ENCODE assay signal across 24 cellular contexts in genomic region chr4:183177001-183177400, GRCh38.
DNase-seq lines count a peak whose midpoint lies in the region; ATAC-seq, FAIRE-seq and TF ChIP-seq lines count a peak whose summit lies in the region.
"Had no signal": no experiment of that assay in that cellular context is flagged by ENCODE, and none has a peak within 500 bp of the region (broad histone marks: within the 10 kb centered on the region; RNA-seq: fewer than 3 reads in every experiment).

No MANE protein-coding gene starts in this region.

- CTCF ChIA-PET in H1 (lab: Charles Lee; ENCODE audit: partially characterized antibody), result interaction anchor here (0.6 to 2.1 kb wide), 7 partner anchors 8 to 990 kb away, joined by 3 to 6 read pairs (median 3); no protein-coding TSS in a partner anchor

- H3K23ac ChIP-seq in H1 (ENCODE audit: insufficient read length) (no peak overlapping the region), trophoblast cell (ENCODE audit: low read length) (no peak overlapping the region)

- peaks cover 0 to 4% of the 10 kb centered on the region in 2 experiments for H4K20me1 ChIP-seq in H1 (replicated peaks in 1 of 2; ENCODE audit: control insufficient read depth in 1 of 2, insufficient read depth in 2 of 2, low read length in 2 of 2)

- no peak overlapping the region for H4K12ac ChIP-seq in trophoblast cell (ENCODE audit: low read depth, low read length)

- no peak overlapping the region for H4K5ac ChIP-seq in H1 (ENCODE audit: insufficient read length, low read depth, low read length)

- peaks cover 4 to 97% of the 10 kb centered on the region in 2 experiments; a peak in 3 of 4 replicates for H3K79me2 ChIP-seq in H1 (ENCODE audit: control insufficient read depth in 1 of 2, insufficient read depth in 2 of 2, low read length in 2 of 2)
- no peaks in the 10 kb centered on the region for H3K79me2 ChIP-seq in trophoblast cell (ENCODE audit: control insufficient read depth, insufficient read depth, low read length, poor library complexity)

- H3K4me3 ChIP-seq in H1 (ENCODE audit: extremely low read depth in 1 of 4, insufficient read depth in 2 of 4, low read depth in 3 of 4, low read length in 4 of 4) (no peak overlapping the region), trophoblast cell (ENCODE audit: low read depth, low read length) (no peak overlapping the region)
- H3K4me3 ChIP-seq: BLaER1 treated with 17β-estradiol and CSF1 and Interleukin-3, amounts not matched to agents 10 nM and 100 nM; GM23338; Peyer's patch; SJSA1 had no signal

- no peak overlapping the region for H2BK20ac ChIP-seq in H1 (ENCODE audit: low read length)

- intact Hi-C loops in left cardiac atrium (cut with DNase I), result no loop called here

- TF ChIP-seq POLR2A in H1 (IDR thresholded peaks at IDR 0.05; ENCODE audit: control extremely low read depth in 1 of 2, low read depth in 2 of 2, low read length in 2 of 2), result no peak

- H2AK5ac ChIP-seq in H1 (ENCODE audit: low read depth, low read length), result no peak overlapping the region
- H2AK5ac ChIP-seq in trophoblast cell (ENCODE audit: low read length), result no peak overlapping the region

- DNase-seq in ELR (ENCODE audit: low read depth) (peak; percentile 49), LHCN-M2 (ENCODE audit: low read depth) (peak; percentile 58), H1 (ENCODE audit: low read depth in 1 of 2, low spot score in 2 of 2) (no peak), trophoblast cell (no peak), left cardiac atrium (no peak)
- DNase-seq: ACHN; CD4-positive, alpha-beta memory T cell; DND-41; HFFc6; KG1; NCI-H1105; NCI-H2029 treated with DMSO at 0.1 percent for 48 hours; NCI-H226; NCI-H510A treated with DMSO at 0.1 percent for 48 hours; NCI-H748 treated with DMSO at 0.1 percent for 48 hours; Peyer's patch had no signal

- H4K8ac ChIP-seq in H1 (ENCODE audit: extremely low read depth, insufficient read depth, low read length), result no peak overlapping the region
- no peak overlapping the region for H4K8ac ChIP-seq in trophoblast cell (ENCODE audit: low read depth, low read length)

- no peak for ATAC-seq in left cardiac atrium
- ATAC-seq in GM18867 (IDR thresholded peaks at IDR 0.05; ENCODE audit: unreplicated experiment), result no peak
- no peak for ATAC-seq in GM18873 (IDR thresholded peaks at IDR 0.05; ENCODE audit: low FRiP score, unreplicated experiment)
- ATAC-seq: GM23338, Right ventricle myocardium inferior had no signal

- POLR2A ChIA-PET in H1 (lab: Charles Lee; ENCODE audit: partially characterized antibody), result interaction anchor here (0.6 to 6.4 kb wide), 8 partner anchors 10 to 390 kb away, joined by 3 to 38 read pairs (median 4); partner anchors contain the start of gene WWC2

- H3K9ac ChIP-seq in H1 (replicated peaks in 1 of 4; ENCODE audit: extremely low read depth in 1 of 4, low read depth in 3 of 4, low read length in 3 of 4), result no peak overlapping the region
- no peak overlapping the region for H3K9ac ChIP-seq in trophoblast cell (ENCODE audit: low read length)
- H3K9ac ChIP-seq: BLaER1 treated with 17β-estradiol and CSF1 and Interleukin-3, amounts not matched to agents 10 nM and 100 nM had no signal

- H3K36me3 ChIP-seq in H1 (ENCODE audit: control insufficient read depth in 2 of 4, insufficient read depth in 4 of 4, low read length in 3 of 4), result no peaks in the 10 kb centered on the region
- H3K36me3 ChIP-seq in trophoblast cell (ENCODE audit: control insufficient read depth in 1 of 2, insufficient read depth in 2 of 2, low read length in 2 of 2), result no peaks in the 10 kb centered on the region
- H3K36me3 ChIP-seq: BLaER1 treated with 17β-estradiol and CSF1 and Interleukin-3, amounts not matched to agents 10 nM and 100 nM; Peyer's patch had no signal

- H3K4me2 ChIP-seq in H1 (ENCODE audit: insufficient read depth in 1 of 2, low read depth in 2 of 2, low read length in 2 of 2) (no peak overlapping the region), trophoblast cell (ENCODE audit: low read length) (no peak overlapping the region)
- H3K4me2 ChIP-seq: BLaER1 treated with 17β-estradiol and CSF1 and Interleukin-3, amounts not matched to agents 10 nM and 100 nM; GM23338 had no signal

- TF ChIP-seq EP300 in H1 (IDR thresholded peaks at IDR 0.05; ENCODE audit: borderline replicate concordance in 1 of 2, low read depth in 2 of 2, low read length in 2 of 2), result no peak

- H2BK120ac ChIP-seq in H1 (replicated peaks; ENCODE audit: low read depth, low read length) (no peak overlapping the region), trophoblast cell (ENCODE audit: insufficient read depth, low read length, poor library complexity) (no peak overlapping the region)

- H3K23me2 ChIP-seq in H1 (ENCODE audit: low read depth, low read length), result no peaks in the 10 kb centered on the region

- H4K91ac ChIP-seq in H1 (replicated peaks; ENCODE audit: insufficient read length, low read length), result no peak overlapping the region
- H4K91ac ChIP-seq in trophoblast cell (ENCODE audit: low read depth, low read length), result no peak overlapping the region

- WGBS in H1 (ENCODE audit: extremely low coverage in 1 of 2, insufficient coverage in 1 of 2, insufficient read length in 1 of 2, insufficient replicate concordance in 2 of 2, low coverage in 1 of 2, low lambda C conversion rate in 2 of 2, missing lambda C conversion rate in 1 of 2), 2 experiments, result 86% methylated on average over 2 of the region's 2 CpGs; no CpG with 5 or more reads in 1 of the 2 experiments
- WGBS in trophoblast cell (ENCODE audit: extremely low coverage, insufficient coverage, insufficient read length), result no CpG with 5 or more reads among the region's 2 CpGs

- H3K4ac ChIP-seq in H1 (replicated peaks; ENCODE audit: insufficient read length, low read depth, low read length), result no peak overlapping the region
- H3K4ac ChIP-seq in trophoblast cell (ENCODE audit: low read depth, low read length), result peak overlapping the region; percentile 34

- H3K79me1 ChIP-seq in H1 (ENCODE audit: low read depth, low read length) (peaks cover 4% of the 10 kb centered on the region; the same call in 1 of the 2 replicates), trophoblast cell (ENCODE audit: low read length) (no peaks in the 10 kb centered on the region)

- H3K27me3 ChIP-seq in H1 (replicated peaks in 1 of 4; ENCODE audit: control insufficient read depth in 3 of 4, extremely low read depth in 1 of 4, insufficient read depth in 3 of 4, low read length in 3 of 4) (no peaks in the 10 kb centered on the region), trophoblast cell (ENCODE audit: insufficient read depth, low read length) (no peaks in the 10 kb centered on the region)
- H3K27me3 ChIP-seq: BLaER1 treated with 17β-estradiol and CSF1 and Interleukin-3, amounts not matched to agents 10 nM and 100 nM; Peyer's patch; SJSA1 had no signal

- TF ChIP-seq CTCF in H1 (IDR thresholded peaks at IDR 0.05; ENCODE audit: control extremely low read depth in 1 of 3, insufficient read depth in 1 of 3, low read depth in 1 of 3, low read length in 3 of 3), result no peak

- no peak for FAIRE-seq in H1 (lab: Jason Lieb, UNC)
- FAIRE-seq: GM12891 had no signal

- 0 out of 2 replicates have a peak overlapping the region, but pooled peaks have one; percentile 36 for H2BK15ac ChIP-seq in H1 (ENCODE audit: low read length)

- H3K14ac ChIP-seq in H1 (ENCODE audit: insufficient read length) (no peak overlapping the region), trophoblast cell (ENCODE audit: low read length) (no peak overlapping the region)

- H2BK12ac ChIP-seq in H1 (ENCODE audit: low read depth, low read length) (no peak overlapping the region), trophoblast cell (ENCODE audit: low read length) (no peak overlapping the region)

- H3K56ac ChIP-seq in H1 (replicated peaks; ENCODE audit: insufficient read length, low read depth, low read length), result no peak overlapping the region

- H2AFZ ChIP-seq in H1 (ENCODE audit: low read length) (no peak overlapping the region), trophoblast cell (ENCODE audit: insufficient read depth, low read length, poor library complexity) (no peak overlapping the region)
- H2AFZ ChIP-seq: GM23338 had no signal

- H2BK5ac ChIP-seq in H1 (ENCODE audit: low read depth, low read length), result no peak overlapping the region
- H2BK5ac ChIP-seq in trophoblast cell (ENCODE audit: low read depth, low read length, poor library complexity), result no peak overlapping the region

- no peak overlapping the region for H3K27ac ChIP-seq in H1 (ENCODE audit: low read depth, low read length)
- no peak overlapping the region for H3K27ac ChIP-seq in trophoblast cell (ENCODE audit: low read depth, low read length)
- H3K27ac ChIP-seq: BLaER1 treated with 17β-estradiol and CSF1 and Interleukin-3, amounts not matched to agents 10 nM and 100 nM; HL-60; Peyer's patch; SJSA1 had no signal

- H3K9me3 ChIP-seq in H1 (ENCODE audit: insufficient read depth in 2 of 2, low read depth in 1 of 2, low read length in 1 of 2) (no peaks in the 10 kb centered on the region), trophoblast cell (ENCODE audit: insufficient read depth, low read depth, low read length) (no peaks in the 10 kb centered on the region)
- H3K9me3 ChIP-seq: BLaER1 treated with 17β-estradiol and CSF1 and Interleukin-3, amounts not matched to agents 10 nM and 100 nM; Peyer's patch; SJSA1 had no signal

- no peak for TF ChIP-seq RAD21 in H1 (IDR thresholded peaks at IDR 0.05 in 1 of 2, conservative IDR thresholded peaks at IDR 0.05 in 1 of 2; ENCODE audit: low read depth in 2 of 2, low read length in 2 of 2)

- H3K18ac ChIP-seq in H1 (ENCODE audit: extremely low read depth, low read length) (no peak overlapping the region), trophoblast cell (ENCODE audit: low read length) (no peak overlapping the region)

- H3K4me1 ChIP-seq in H1 (replicated peaks in 1 of 4; ENCODE audit: control insufficient read depth in 3 of 4, insufficient read depth in 4 of 4, low read length in 3 of 4) (peaks cover 6 to 33% (median 27%) of the 10 kb centered on the region in 4 experiments), trophoblast cell (ENCODE audit: control insufficient read depth in 1 of 2, insufficient read depth in 2 of 2, low read length in 2 of 2) (peaks cover 0 to 4% of the 10 kb centered on the region in 2 experiments)
- H3K4me1 ChIP-seq: Peyer's patch had no signal

TF ChIP-seq in H1, 55 proteins besides CTCF, POLR2A, EP300 and RAD21:
- no peak for TF ChIP-seq SP1 (IDR thresholded peaks at IDR 0.05; ENCODE audit: low read depth, low read length)
- TF ChIP-seq NANOG (IDR thresholded peaks at IDR 0.05; ENCODE audit: insufficient read depth, low read depth, low read length, poor library complexity, severe bottlenecking), result no peak
- TF ChIP-seq GABPA (IDR thresholded peaks at IDR 0.05; ENCODE audit: borderline replicate concordance, insufficient read depth, low read length), result no peak
- no peak for TF ChIP-seq E2F6 (IDR thresholded peaks at IDR 0.05)

Comparison
In these comparisons a context has a peak if more than half of its experiments do, and no peak if none do; other contexts are left out.
1. DNase-seq: peak in ELR (single experiment) and LHCN-M2 (single experiment); none in H1 (0 of 2), trophoblast cell (0 of 2) and left cardiac atrium (single experiment).